Comparison of ENCODE assay signal across 14 cellular contexts in the genomic region with DNA sequence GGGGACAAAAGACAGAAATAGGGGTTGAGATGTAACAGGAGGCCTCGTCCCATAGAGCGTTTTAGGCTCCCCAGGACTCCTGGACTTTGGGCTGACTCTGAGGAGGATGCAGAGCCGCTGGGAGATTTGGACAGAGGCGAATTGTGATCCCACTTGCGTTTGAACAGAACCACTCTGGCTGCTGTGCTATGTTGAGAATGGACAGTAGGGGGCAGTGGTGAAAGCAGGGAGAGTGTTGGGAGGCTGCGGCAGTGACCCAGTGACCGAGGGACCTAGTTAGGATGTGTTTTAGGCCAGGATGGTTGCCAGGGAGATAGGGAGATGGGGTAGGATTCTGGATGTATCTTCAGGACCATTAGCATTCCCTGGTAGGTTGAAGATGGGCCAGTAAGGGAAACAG.
DNase-seq lines count a peak whose midpoint lies in the region; ATAC-seq and TF ChIP-seq lines count a peak whose summit lies in the region.
"Had no signal": no experiment of that assay in that cellular context is flagged by ENCODE, and none has a peak within 500 bp of the region (broad histone marks: within the 10 kb centered on the region; RNA-seq: fewer than 3 reads in every experiment).

No MANE protein-coding gene starts in this region.

- peak; percentile 42 for DNase-seq in SK-N-SH
- no peak for DNase-seq in dorsolateral prefrontal cortex
- no peak for DNase-seq in progenitor cell of endocrine pancreas (ENCODE audit: low spot score, unreplicated experiment)
- DNase-seq in glomerular visceral epithelial cell (ENCODE audit: extremely low spot score): no peak
- DNase-seq in T-helper 2 cell treated with Interferon-gamma antibody and Interleukin-4, amounts not matched to agents 5 μg/mL and 100 μg/mL, for 36 hours (ENCODE audit: low spot score): no peak
- DNase-seq: foreskin fibroblast; HCEC 1CT; NCI-H526 treated with DMSO at 0.1 percent for 48 hours; stimulated activated CD4-positive, alpha-beta T cell treated with anti-CD3 and anti-CD28 coated beads, Interleukin-4, amount 100 ng/mL, for 24 hours had no signal

- CTCF ChIA-PET in SK-N-SH (lab: Yijun Ruan, JAX): interaction anchor here (1.5 kb wide), 1 partner anchor 345 kb away, joined by 4 read pairs; no protein-coding TSS in a partner anchor

- H3F3A ChIP-seq in SK-N-SH (replicated peaks; ENCODE audit: insufficient read depth): no peaks in the 10 kb centered on the region

- no peaks in the 10 kb centered on the region for H3K79me2 ChIP-seq in SK-N-SH (ENCODE audit: insufficient read depth)

- H3K27ac Mint-ChIP-seq in progenitor cell of endocrine pancreas: no peak overlapping the region
- no peak overlapping the region for H3K27ac Mint-ChIP-seq in T-helper 2 cell treated with Interferon-gamma antibody and Interleukin-4, amounts not matched to agents 5 μg/mL and 100 μg/mL, for 36 hours
- H3K27ac Mint-ChIP-seq: activated naive CD8-positive, alpha-beta T cell had no signal

- H3K4me1 ChIP-seq in SK-N-SH (ENCODE audit: control insufficient read depth in 1 of 2, insufficient read depth in 2 of 2, low read depth in 1 of 2, low read length in 1 of 2): peaks cover 0 to 6% of the 10 kb centered on the region in 2 experiments; a peak in 1 of 4 replicates

- WGBS in SK-N-SH (ENCODE audit: low lambda C conversion rate): 79% methylated on average over 7 of the region's 7 CpGs

- H3K27me3 ChIP-seq in SK-N-SH (ENCODE audit: insufficient read depth) (no peaks in the 10 kb centered on the region), dorsolateral prefrontal cortex (no peaks in the 10 kb centered on the region)
- H3K27me3 ChIP-seq: vagina had no signal

- TF ChIP-seq RAD21 in SK-N-SH (IDR thresholded peaks at IDR 0.05; ENCODE audit: low read length): peak; percentile 45

- H3K4me2 ChIP-seq in SK-N-SH: no peak overlapping the region

- H3K4me3 Mint-ChIP-seq in progenitor cell of endocrine pancreas (ENCODE audit: low read depth): no peak overlapping the region
- H3K4me3 Mint-ChIP-seq in T-helper 2 cell treated with Interferon-gamma antibody and Interleukin-4, amounts not matched to agents 5 μg/mL and 100 μg/mL, for 36 hours: no peak overlapping the region
- H3K4me3 Mint-ChIP-seq: activated naive CD8-positive, alpha-beta T cell had no signal

- no peaks in the 10 kb centered on the region for H3K9me3 ChIP-seq in SK-N-SH
- H3K9me3 ChIP-seq: vagina had no signal

- H3K9me2 ChIP-seq in SK-N-SH: no peaks in the 10 kb centered on the region

- TF ChIP-seq CTCF in SK-N-SH (IDR thresholded peaks at IDR 0.05): peak; percentile 52
- TF ChIP-seq CTCF in LNCAP (IDR thresholded peaks at IDR 0.05): peak; percentile 77
- peak in 30 of 56 donors; percentile 7 to 42 (median 23) for TF ChIP-seq CTCF in dorsolateral prefrontal cortex (IDR thresholded peaks at IDR 0.05 in 54 of 56, conservative IDR thresholded peaks at IDR 0.05 in 2 of 56; ENCODE audit: low read depth in 1 of 56, partially characterized antibody in 56 of 56)
- peak; percentile 47 for TF ChIP-seq CTCF in progenitor cell of endocrine pancreas (IDR thresholded peaks at IDR 0.05; ENCODE audit: unreplicated experiment)

- no peak overlapping the region for H2AFZ ChIP-seq in SK-N-SH (ENCODE audit: low read depth)

- no peak overlapping the region for H3K27ac ChIP-seq in SK-N-SH (ENCODE audit: low read depth in 2 of 2, low read length in 1 of 2)
- H3K27ac ChIP-seq in dorsolateral prefrontal cortex: no peak overlapping the region

- H3K27me3 Mint-ChIP-seq in progenitor cell of endocrine pancreas: peaks cover 13% of the 10 kb centered on the region
- H3K27me3 Mint-ChIP-seq in T-helper 2 cell treated with Interferon-gamma antibody and Interleukin-4, amounts not matched to agents 5 μg/mL and 100 μg/mL, for 36 hours (ENCODE audit: low read depth): no peaks in the 10 kb centered on the region
- H3K27me3 Mint-ChIP-seq: activated naive CD8-positive, alpha-beta T cell had no signal

- no peaks in the 10 kb centered on the region for H3K9me3 Mint-ChIP-seq in progenitor cell of endocrine pancreas (ENCODE audit: low read depth)
- H3K9me3 Mint-ChIP-seq in T-helper 2 cell treated with Interferon-gamma antibody and Interleukin-4, amounts not matched to agents 5 μg/mL and 100 μg/mL, for 36 hours: no peaks in the 10 kb centered on the region

- H3K36me3 ChIP-seq in SK-N-SH (replicated peaks in 1 of 2; ENCODE audit: control insufficient read depth in 1 of 2, insufficient read depth in 2 of 2, low read length in 1 of 2): no peaks in the 10 kb centered on the region
- H3K36me3 ChIP-seq: vagina had no signal

- no peak for TF ChIP-seq EP300 in SK-N-SH (IDR thresholded peaks at IDR 0.05; ENCODE audit: borderline replicate concordance in 1 of 2, low read depth in 1 of 2, low read length in 1 of 2)

- ATAC-seq in SK-N-SH treated with all-trans-retinoic acid at 6 μM for 48 hours: no peak
- ATAC-seq in HG03354 (IDR thresholded peaks at IDR 0.05; ENCODE audit: poor library complexity, severe bottlenecking, unreplicated experiment): no peak

- H4K20me1 ChIP-seq in SK-N-SH (ENCODE audit: insufficient read depth): no peaks in the 10 kb centered on the region

- no peaks in the 10 kb centered on the region for H3K36me3 Mint-ChIP-seq in progenitor cell of endocrine pancreas (ENCODE audit: insufficient read depth)
- no peaks in the 10 kb centered on the region for H3K36me3 Mint-ChIP-seq in T-helper 2 cell treated with Interferon-gamma antibody and Interleukin-4, amounts not matched to agents 5 μg/mL and 100 μg/mL, for 36 hours (ENCODE audit: low read depth)

- H3K9ac ChIP-seq in SK-N-SH: no peak overlapping the region

- no peaks in the 10 kb centered on the region for H3K4me1 Mint-ChIP-seq in progenitor cell of endocrine pancreas (ENCODE audit: low read depth)
- peaks cover 9% of the 10 kb centered on the region for H3K4me1 Mint-ChIP-seq in T-helper 2 cell treated with Interferon-gamma antibody and Interleukin-4, amounts not matched to agents 5 μg/mL and 100 μg/mL, for 36 hours (ENCODE audit: low read depth)

- POLR2A ChIA-PET in SK-N-SH (lab: Yijun Ruan, JAX): no interaction called here

- intact Hi-C loops in dorsolateral prefrontal cortex (cut with DNase I): no loop called here

- H3K4me3 ChIP-seq in SK-N-SH (ENCODE audit: low read depth in 2 of 2, low read length in 1 of 2): no peak overlapping the region
- no peak overlapping the region for H3K4me3 ChIP-seq in dorsolateral prefrontal cortex

TF ChIP-seq in SK-N-SH, 30 proteins besides CTCF, POLR2A, EP300 and RAD21 (continues in another document):
- TF ChIP-seq, protein P1, sequence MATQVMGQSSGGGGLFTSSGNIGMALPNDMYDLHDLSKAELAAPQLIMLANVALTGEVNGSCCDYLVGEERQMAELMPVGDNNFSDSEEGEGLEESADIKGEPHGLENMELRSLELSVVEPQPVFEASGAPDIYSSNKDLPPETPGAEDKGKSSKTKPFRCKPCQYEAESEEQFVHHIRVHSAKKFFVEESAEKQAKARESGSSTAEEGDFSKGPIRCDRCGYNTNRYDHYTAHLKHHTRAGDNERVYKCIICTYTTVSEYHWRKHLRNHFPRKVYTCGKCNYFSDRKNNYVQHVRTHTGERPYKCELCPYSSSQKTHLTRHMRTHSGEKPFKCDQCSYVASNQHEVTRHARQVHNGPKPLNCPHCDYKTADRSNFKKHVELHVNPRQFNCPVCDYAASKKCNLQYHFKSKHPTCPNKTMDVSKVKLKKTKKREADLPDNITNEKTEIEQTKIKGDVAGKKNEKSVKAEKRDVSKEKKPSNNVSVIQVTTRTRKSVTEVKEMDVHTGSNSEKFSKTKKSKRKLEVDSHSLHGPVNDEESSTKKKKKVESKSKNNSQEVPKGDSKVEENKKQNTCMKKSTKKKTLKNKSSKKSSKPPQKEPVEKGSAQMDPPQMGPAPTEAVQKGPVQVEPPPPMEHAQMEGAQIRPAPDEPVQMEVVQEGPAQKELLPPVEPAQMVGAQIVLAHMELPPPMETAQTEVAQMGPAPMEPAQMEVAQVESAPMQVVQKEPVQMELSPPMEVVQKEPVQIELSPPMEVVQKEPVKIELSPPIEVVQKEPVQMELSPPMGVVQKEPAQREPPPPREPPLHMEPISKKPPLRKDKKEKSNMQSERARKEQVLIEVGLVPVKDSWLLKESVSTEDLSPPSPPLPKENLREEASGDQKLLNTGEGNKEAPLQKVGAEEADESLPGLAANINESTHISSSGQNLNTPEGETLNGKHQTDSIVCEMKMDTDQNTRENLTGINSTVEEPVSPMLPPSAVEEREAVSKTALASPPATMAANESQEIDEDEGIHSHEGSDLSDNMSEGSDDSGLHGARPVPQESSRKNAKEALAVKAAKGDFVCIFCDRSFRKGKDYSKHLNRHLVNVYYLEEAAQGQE (IDR thresholded peaks at IDR 0.05; ENCODE audit: low read depth, low read length): 0 out of 2 replicates have a peak, but pooled peaks have one; percentile 14

TF ChIP-seq in SK-N-SH treated with all-trans-retinoic acid at 6 μM for 48 hours, 23 proteins besides CTCF, POLR2A, EP300 and RAD21 (continues in another document):
- TF ChIP-seq ZNF70 (CRISPR knock-in tag; IDR thresholded peaks at IDR 0.05) (no peak), CSDC2 (CRISPR knock-in tag; IDR thresholded peaks at IDR 0.05) (no peak), BACH2 (CRISPR knock-in tag; IDR thresholded peaks at IDR 0.05; ENCODE audit: borderline replicate concordance) (no peak), TCF4 (CRISPR knock-in tag; IDR thresholded peaks at IDR 0.05; ENCODE audit: borderline replicate concordance) (no peak), ZFP3 (CRISPR knock-in tag; IDR thresholded peaks at IDR 0.05) (no peak), ISL1 (CRISPR knock-in tag; IDR thresholded peaks at IDR 0.05) (no peak)
- TF ChIP-seq, protein P2, sequence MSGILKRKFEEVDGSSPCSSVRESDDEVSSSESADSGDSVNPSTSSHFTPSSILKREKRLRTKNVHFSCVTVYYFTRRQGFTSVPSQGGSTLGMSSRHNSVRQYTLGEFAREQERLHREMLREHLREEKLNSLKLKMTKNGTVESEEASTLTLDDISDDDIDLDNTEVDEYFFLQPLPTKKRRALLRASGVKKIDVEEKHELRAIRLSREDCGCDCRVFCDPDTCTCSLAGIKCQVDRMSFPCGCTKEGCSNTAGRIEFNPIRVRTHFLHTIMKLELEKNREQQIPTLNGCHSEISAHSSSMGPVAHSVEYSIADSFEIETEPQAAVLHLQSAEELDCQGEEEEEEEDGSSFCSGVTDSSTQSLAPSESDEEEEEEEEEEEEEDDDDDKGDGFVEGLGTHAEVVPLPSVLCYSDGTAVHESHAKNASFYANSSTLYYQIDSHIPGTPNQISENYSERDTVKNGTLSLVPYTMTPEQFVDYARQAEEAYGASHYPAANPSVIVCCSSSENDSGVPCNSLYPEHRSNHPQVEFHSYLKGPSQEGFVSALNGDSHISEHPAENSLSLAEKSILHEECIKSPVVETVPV (CRISPR knock-in tag; IDR thresholded peaks at IDR 0.05): no peak

Comparison
In these comparisons a context has a peak if more than half of its experiments do, and no peak if none do; other contexts are left out.
1. CTCF ChIP-seq: peak in every context shown above with its lines; median percentile 77 in LNCAP; 52 in SK-N-SH; 47 in progenitor cell of endocrine pancreas; 23 in dorsolateral prefrontal cortex.